In genomic region chr10:70671619-70672164, GRCh38 we compare ENCODE assay signal across 1 cellular context.
A peak's percentile ranks its signal among the peaks of the same experiment; 100 is the strongest.
TF ChIP-seq lines count a peak whose summit lies in the region.

No MANE protein-coding gene starts in this region.

TF ChIP-seq in K562, 482 proteins besides CTCF, POLR2A, EP300 and RAD21 (continued from another document and continues in another):
- TF ChIP-seq REST (CRISPR knock-in tag; IDR thresholded peaks at IDR 0.05; ENCODE audit: low read depth) = peak; percentile 74
- peak; percentile 82; the same call in 1 of the 2 replicates for TF ChIP-seq ZNF511 (CRISPR knock-in tag; IDR thresholded peaks at IDR 0.05)
- TF ChIP-seq POLR2H (tag; IDR thresholded peaks at IDR 0.05; ENCODE audit: low read depth) = no peak
- TF ChIP-seq PHTF2 (CRISPR knock-in tag; IDR thresholded peaks at IDR 0.05) = no peak
- TF ChIP-seq ZSCAN32 (CRISPR knock-in tag; IDR thresholded peaks at IDR 0.05) = no peak
- TF ChIP-seq ZNF324 (CRISPR knock-in tag; IDR thresholded peaks at IDR 0.05) = no peak
- no peak; the same call in 1 of the 2 replicates for TF ChIP-seq TAL1 (IDR thresholded peaks at IDR 0.05)
- TF ChIP-seq TRIM28 (IDR thresholded peaks at IDR 0.05) = no peak; the same call in 1 of the 2 replicates
- TF ChIP-seq ZNF41 (CRISPR knock-in tag; conservative IDR thresholded peaks at IDR 0.05) = no peak; the same call in 1 of the 2 replicates
- peak; percentile 59; the same call in 1 of the 2 replicates for TF ChIP-seq ZBTB34 (CRISPR knock-in tag; IDR thresholded peaks at IDR 0.05)
- no peak for TF ChIP-seq EWSR1 (IDR thresholded peaks at IDR 0.05; ENCODE audit: borderline replicate concordance, low read depth, partially characterized antibody)
- TF ChIP-seq HDAC3 (IDR thresholded peaks at IDR 0.05; ENCODE audit: borderline replicate concordance, partially characterized antibody) = no peak
- TF ChIP-seq ZNF282 (CRISPR knock-in tag; IDR thresholded peaks at IDR 0.05) = no peak
- TF ChIP-seq JUNB (CRISPR knock-in tag; conservative IDR thresholded peaks at IDR 0.05) = no peak
- no peak for TF ChIP-seq HMG20A (CRISPR knock-in tag; conservative IDR thresholded peaks at IDR 0.05)
- no peak for TF ChIP-seq FOXK2 (conservative IDR thresholded peaks at IDR 0.05 in 1 of 2, IDR thresholded peaks at IDR 0.05 in 1 of 2; ENCODE audit: low read depth in 2 of 2)
- no peak for TF ChIP-seq RBM14 (IDR thresholded peaks at IDR 0.05; ENCODE audit: borderline replicate concordance, insufficient read depth, low read depth, low read length)
- peak; percentile 71; the same call in 1 of the 2 replicates for TF ChIP-seq NR4A1 (CRISPR knock-in tag; IDR thresholded peaks at IDR 0.05)
- TF ChIP-seq NR4A1 (tag; IDR thresholded peaks at IDR 0.05) = peak; percentile 85
- TF ChIP-seq POLR2B (IDR thresholded peaks at IDR 0.05; ENCODE audit: low read depth, partially characterized antibody) = no peak
- TF ChIP-seq SRSF9 (IDR thresholded peaks at IDR 0.05; ENCODE audit: borderline replicate concordance, low read depth, low read length) = no peak
- TF ChIP-seq ZNF24 (IDR thresholded peaks at IDR 0.05) = peak; percentile 68; the same call in 1 of the 2 replicates
- peak; percentile 48; the same call in 1 of the 2 replicates for TF ChIP-seq ARID2 (IDR thresholded peaks at IDR 0.05)
- TF ChIP-seq DMBX1 (CRISPR knock-in tag; IDR thresholded peaks at IDR 0.05; ENCODE audit: borderline replicate concordance) = peak; percentile 85
- no peak for TF ChIP-seq RFX1 (IDR thresholded peaks at IDR 0.05)
- no peak for TF ChIP-seq RBM17 (IDR thresholded peaks at IDR 0.05; ENCODE audit: borderline replicate concordance, low read depth, low read length)
- peak; percentile 41; the same call in 1 of the 2 replicates for TF ChIP-seq ZNF134 (CRISPR knock-in tag; conservative IDR thresholded peaks at IDR 0.05)
- TF ChIP-seq CXXC5 (CRISPR knock-in tag; IDR thresholded peaks at IDR 0.05) = no peak
- TF ChIP-seq ZNF347 (CRISPR knock-in tag; IDR thresholded peaks at IDR 0.05; ENCODE audit: low read depth) = 0 out of 2 replicates have a peak, but pooled peaks have one; percentile 13
- peak; percentile 75 for TF ChIP-seq ZNF583 (CRISPR knock-in tag; IDR thresholded peaks at IDR 0.05)
- TF ChIP-seq NFE2L1 (tag; IDR thresholded peaks at IDR 0.05; ENCODE audit: borderline replicate concordance, low read depth) = no peak
- TF ChIP-seq ZNF644 (tag; IDR thresholded peaks at IDR 0.05; ENCODE audit: low read depth) = no peak
- TF ChIP-seq TSC22D4 (tag; IDR thresholded peaks at IDR 0.05) = no peak
- peak; percentile 31; the same call in 1 of the 2 replicates for TF ChIP-seq ZNF263 (CRISPR knock-in tag; IDR thresholded peaks at IDR 0.05; ENCODE audit: borderline replicate concordance)
- 0 out of 2 replicates have a peak, but pooled peaks have one; percentile 57 for TF ChIP-seq GTF2E2 (tag; IDR thresholded peaks at IDR 0.05)
- TF ChIP-seq CBFA2T2 (conservative IDR thresholded peaks at IDR 0.05) = no peak
- no peak for TF ChIP-seq ZNF407 (IDR thresholded peaks at IDR 0.05; ENCODE audit: low read depth)
- no peak for TF ChIP-seq HLTF (IDR thresholded peaks at IDR 0.05)
- no peak for TF ChIP-seq HMGN3 (IDR thresholded peaks at IDR 0.05; ENCODE audit: borderline replicate concordance, extremely low read depth, insufficient read length, low read depth, low read length)
- TF ChIP-seq GATAD2A (IDR thresholded peaks at IDR 0.05) = no peak
- no peak for TF ChIP-seq MTA2 (IDR thresholded peaks at IDR 0.05; ENCODE audit: low read depth)
- peak; percentile 50 for TF ChIP-seq ATF7 (IDR thresholded peaks at IDR 0.05)
- no peak for TF ChIP-seq THRB (CRISPR knock-in tag; conservative IDR thresholded peaks at IDR 0.05)
- no peak for TF ChIP-seq CCAR2 (IDR thresholded peaks at IDR 0.05; ENCODE audit: low read depth, low read length)
- peak; percentile 58; the same call in 1 of the 2 replicates for TF ChIP-seq SP1 (CRISPR knock-in tag; IDR thresholded peaks at IDR 0.05)
- 0 out of 2 replicates have a peak, but pooled peaks have one; percentile 36 for TF ChIP-seq ZNF79 (CRISPR knock-in tag; IDR thresholded peaks at IDR 0.05; ENCODE audit: low read depth)
- TF ChIP-seq AFF1 (IDR thresholded peaks at IDR 0.05; ENCODE audit: low read depth in 1 of 2, partially characterized antibody in 2 of 2) = peak; percentile 56 to 91
- TF ChIP-seq GABPB1 (CRISPR knock-in tag; IDR thresholded peaks at IDR 0.05) = no peak
- TF ChIP-seq L3MBTL2 (IDR thresholded peaks at IDR 0.05) = no peak
- no peak for TF ChIP-seq HCFC1 (IDR thresholded peaks at IDR 0.05; ENCODE audit: low read depth, low read length)
- TF ChIP-seq HDAC8 (tag; IDR thresholded peaks at IDR 0.05) = peak; percentile 66
- TF ChIP-seq ZNF253 (CRISPR knock-in tag; conservative IDR thresholded peaks at IDR 0.05) = no peak
- peak; percentile 100 for TF ChIP-seq SMARCA5 (IDR thresholded peaks at IDR 0.05)
